Comparison of ENCODE assay signal across 8 cellular contexts in genomic region chr1:179081696-179082307, GRCh38. TPM values are rescaled to one million over a fixed set of nuclear protein-coding genes. Genes with fewer than 3 reads are reported as not detected.
DNase-seq lines count a peak whose midpoint lies in the region; ATAC-seq and TF ChIP-seq lines count a peak whose summit lies in the region.

A gene with protein sequence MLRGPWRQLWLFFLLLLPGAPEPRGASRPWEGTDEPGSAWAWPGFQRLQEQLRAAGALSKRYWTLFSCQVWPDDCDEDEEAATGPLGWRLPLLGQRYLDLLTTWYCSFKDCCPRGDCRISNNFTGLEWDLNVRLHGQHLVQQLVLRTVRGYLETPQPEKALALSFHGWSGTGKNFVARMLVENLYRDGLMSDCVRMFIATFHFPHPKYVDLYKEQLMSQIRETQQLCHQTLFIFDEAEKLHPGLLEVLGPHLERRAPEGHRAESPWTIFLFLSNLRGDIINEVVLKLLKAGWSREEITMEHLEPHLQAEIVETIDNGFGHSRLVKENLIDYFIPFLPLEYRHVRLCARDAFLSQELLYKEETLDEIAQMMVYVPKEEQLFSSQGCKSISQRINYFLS (plus strand): TSS chr1:179082070. CDS start chr1:179082129, 59 bp downstream.

- peak; percentile 57 for DNase-seq in AG04450 (ENCODE audit: low read depth, low spot score)
- peak; percentile 84 for DNase-seq in NCI-H2227 (lab: John Stamatoyannopoulos, UW; ENCODE audit: unreplicated experiment)
- DNase-seq in activated CD4-positive, CD25-positive, alpha-beta regulatory T cell (lab: John Stamatoyannopoulos, UW), result peak; percentile 46 to 59 (median 48)
- peak; percentile 53 to 63 for DNase-seq in central memory CD8-positive, alpha-beta T cell (ENCODE audit: low spot score in 2 of 2)
- peak; percentile 98 for DNase-seq in islet precursor cell
- peak; percentile 69 for DNase-seq in stimulated activated CD4-positive, alpha-beta T cell treated with anti-CD3 and anti-CD28 coated beads, Interleukin-12 subunit alpha, Interleukin-12 subunit beta, amount 100 ng/mL, for 4 hours

- no peak for TF ChIP-seq CTCF in AG04450 (IDR thresholded peaks at IDR 0.05; ENCODE audit: low read depth, low read length)

- peak within 1 kb of the TSS; percentile 95 for H3K4me3 Mint-ChIP-seq in central memory CD8-positive, alpha-beta T cell

- no peaks in the 10 kb centered on the region for H3K9me3 ChIP-seq in AG04450 (ENCODE audit: control insufficient read depth, insufficient read depth, low read length)

- H3K27me3 ChIP-seq in AG04450 (ENCODE audit: control insufficient read depth, insufficient read depth, low read length), result no peaks in the 10 kb centered on the region

- H3K4me1 Mint-ChIP-seq in central memory CD8-positive, alpha-beta T cell, result peaks cover 25% of the 10 kb centered on the region

- no peaks in the 10 kb centered on the region for H3K9me3 Mint-ChIP-seq in central memory CD8-positive, alpha-beta T cell

- H3K27me3 Mint-ChIP-seq in central memory CD8-positive, alpha-beta T cell, result no peaks in the 10 kb centered on the region

- ATAC-seq in GM18873 (IDR thresholded peaks at IDR 0.05; ENCODE audit: low FRiP score, unreplicated experiment), result peak; percentile 84
- peak; percentile 82 for ATAC-seq in HG03135 (IDR thresholded peaks at IDR 0.05; ENCODE audit: unreplicated experiment)
- peak; percentile 69 for ATAC-seq in central memory CD8-positive, alpha-beta T cell (replicated peaks; ENCODE audit: extremely low read depth, poor library complexity, severe bottlenecking)

- POLR2A ChIA-PET in AG04450 (lab: Yijun Ruan, JAX), result interaction anchor here (0.8 to 1.9 kb wide), 3 partner anchors 10 to 212 kb away, joined by 3 to 10 read pairs (median 9); partner anchors contain the start of gene SOAT1

- H3K36me3 Mint-ChIP-seq in central memory CD8-positive, alpha-beta T cell (ENCODE audit: insufficient read depth), result peaks cover 14% of the 10 kb centered on the region

- peak within 1 kb of the TSS; percentile 77 for H3K27ac ChIP-seq in AG04450 (ENCODE audit: low read depth, low read length)

- H3K27ac Mint-ChIP-seq in central memory CD8-positive, alpha-beta T cell (ENCODE audit: low read depth), result peak within 1 kb of the TSS; percentile 96

- H3K4me3 ChIP-seq in AG04450 (ENCODE audit: low read depth, low read length), result peak within 1 kb of the TSS; percentile 86

- CTCF ChIA-PET in AG04450 (lab: Charles Lee), result interaction anchor here (1.1 to 5.2 kb wide), 4 partner anchors 39 to 288 kb away, joined by 3 to 83 read pairs (median 4); no protein-coding TSS in a partner anchor

RNA-seq across cellular contexts. Expression of the gene that starts here (rescaled TPM):
- polyA plus RNA-seq in AG04450 (2011; rRNA removed), result 16.8 and 25.4 TPM in 2 replicates
- polyA minus RNA-seq in AG04450 (2011; rRNA and poly(A)+ RNA removed), result 27.2 and 37.6 TPM in 2 replicates

Comparison
In these comparisons a context has a peak if more than half of its experiments do, and no peak if none do; other contexts are left out.
1. Peak in every context shown above with its lines: DNase-seq, ATAC-seq, H3K4me3 ChIP-seq and H3K27ac ChIP-seq.
2. DNase-seq: peak in every context shown above with its lines; median percentile 98 in islet precursor cell; 84 in NCI-H2227; 69 in stimulated activated CD4-positive, alpha-beta T cell treated with anti-CD3 and anti-CD28 coated beads, Interleukin-12 subunit alpha, Interleukin-12 subunit beta, amount 100 ng/mL, for 4 hours; 58 in central memory CD8-positive, alpha-beta T cell; 57 in AG04450; 48 in activated CD4-positive, CD25-positive, alpha-beta regulatory T cell.